In the genomic region with DNA sequence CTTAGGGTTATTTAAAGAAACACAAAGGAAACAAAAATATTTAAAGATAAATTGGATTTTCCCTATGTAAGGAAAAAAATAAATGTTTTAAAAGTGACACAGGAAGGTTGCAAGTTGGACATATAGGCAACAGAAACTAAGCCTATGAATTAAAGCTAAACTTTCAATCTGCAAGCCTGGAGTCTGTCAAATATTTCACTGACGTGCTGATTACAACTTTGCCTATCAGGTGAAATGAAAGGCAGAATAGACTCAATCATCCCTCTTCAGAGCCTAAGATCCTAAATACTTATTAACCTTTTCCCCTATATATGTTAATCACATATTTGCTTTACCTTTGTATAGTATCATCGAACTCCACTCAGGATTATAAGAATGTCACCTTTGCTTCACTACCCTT, we compare ENCODE assay signal across 34 cellular contexts.
"Had no signal": no experiment of that assay in that cellular context is flagged by ENCODE, and none has a peak within 500 bp of the region (broad histone marks: within the 10 kb centered on the region; RNA-seq: fewer than 3 reads in every experiment).

No MANE protein-coding gene starts in this region.

- DNase-seq: Karpas-422, Kasumi-1, MG63, MM.1S, MV-4-11, NCI-H1048, NCI-H1092, NCI-H1092 treated with DMSO at 0.1 percent for 48 hours, NCI-H1105, NCI-H1105 treated with DMSO at 0.1 percent for 48 hours, NCI-H1417, NCI-H1417 treated with DMSO at 0.1 percent for 48 hours, NCI-H1436, NCI-H1436 treated with DMSO at 0.1 percent for 48 hours, NCI-H146, NCI-H1694, NCI-H1694 treated with DMSO at 0.1 percent for 48 hours, NCI-H187, NCI-H187 treated with DMSO at 0.1 percent for 48 hours, NCI-H1930, NCI-H2029, NCI-H2029 treated with DMSO at 0.1 percent for 48 hours, NCI-H2081, NCI-H2081 treated with DMSO at 0.1 percent for 48 hours, NCI-H2107, NCI-H2171, NCI-H2171 treated with DMSO at 0.1 percent for 48 hours, NCI-H2227 treated with DMSO at 0.1 percent for 48 hours, NCI-H226, NCI-H345, NCI-H446, NCI-H446 treated with DMSO at 0.1 percent for 48 hours, NCI-H510A had no signal

- H3K27me3 ChIP-seq: MG63 had no signal

- H3K4me3 ChIP-seq: MG63 had no signal

- H3K9ac ChIP-seq: KMS-11 had no signal

- H3K36me3 ChIP-seq: MG63 had no signal

- H3K27ac ChIP-seq: KMS-11 had no signal

- H3K4me2 ChIP-seq: KMS-11 had no signal
